In genomic region chr6:188821-189655, GRCh38 we compare ENCODE assay signal across 8 cellular contexts.
DNase-seq lines count a peak whose midpoint lies in the region; ATAC-seq and TF ChIP-seq lines count a peak whose summit lies in the region.

No MANE protein-coding gene starts in this region.

- CTCF ChIA-PET in RWPE1 (lab: Yijun Ruan, JAX), result interaction anchor here (0.6 to 1.7 kb wide), 16 partner anchors 9 to 375 kb away, joined by 3 to 6 read pairs (median 3); no protein-coding TSS in a partner anchor

- no peaks in the 10 kb centered on the region for H3K4me1 ChIP-seq in gastroesophageal sphincter
- no peaks in the 10 kb centered on the region for H3K4me1 ChIP-seq in ovary (ENCODE audit: insufficient read depth)
- peaks cover 0 to 11% (median 0%) of the 10 kb centered on the region in 4 donors for H3K4me1 ChIP-seq in tibial nerve

- H3K9me3 ChIP-seq in gastroesophageal sphincter (no peaks in the 10 kb centered on the region), ovary (no peaks in the 10 kb centered on the region), tibial nerve (no peaks in the 10 kb centered on the region)

- POLR2A ChIA-PET in RWPE1 (lab: Yijun Ruan, JAX; ENCODE audit: low non-redundant PET), result no interaction called here

- H3K27ac ChIP-seq in RWPE1 (no peak overlapping the region), gastroesophageal sphincter (no peak overlapping the region), ovary (no peak overlapping the region), tibial nerve (no peak overlapping the region)

- DNase-seq in EL (peak; percentile 72), RWPE1 (ENCODE audit: low spot score) (peak; percentile 93), ovary (peak; percentile 73 to 85 (median 78)), tibial nerve (ENCODE audit: low spot score in 2 of 2) (peak; percentile 84 to 89)
- peak; percentile 36 for DNase-seq in Jurkat, Clone E6-1 (ENCODE audit: low read depth, low spot score)
- DNase-seq in activated effector memory CD4-positive, alpha-beta T cell treated with Interleukin-2 at 50 U/mL for 16 hours, result peak; percentile 69

- H3K36me3 ChIP-seq in gastroesophageal sphincter, result no peaks in the 10 kb centered on the region
- no peaks in the 10 kb centered on the region for H3K36me3 ChIP-seq in ovary
- H3K36me3 ChIP-seq in tibial nerve, result no peaks in the 10 kb centered on the region

- intact Hi-C loops in ovary (cut with DNase I), result no loop called here

- ATAC-seq in GM21723 (IDR thresholded peaks at IDR 0.05; ENCODE audit: unreplicated experiment) (peak; percentile 77), gastroesophageal sphincter (peak; percentile 77)

- H3K4me3 ChIP-seq in Jurkat, Clone E6-1 (ENCODE audit: low read length), result no peak overlapping the region
- H3K4me3 ChIP-seq in gastroesophageal sphincter (no peak overlapping the region), ovary (no peak overlapping the region), tibial nerve (no peak overlapping the region)

- TF ChIP-seq EP300 in gastroesophageal sphincter (IDR thresholded peaks at IDR 0.05), result no peak
- TF ChIP-seq EP300 in ovary (IDR thresholded peaks at IDR 0.05), result no peak
- no peak for TF ChIP-seq EP300 in tibial nerve (IDR thresholded peaks at IDR 0.05)

- peak; percentile 92 for TF ChIP-seq CTCF in RWPE1 (conservative IDR thresholded peaks at IDR 0.05; ENCODE audit: low read depth)
- peak in 3 of 4 experiments; percentile 71 to 91 (median 85) for TF ChIP-seq CTCF in gastroesophageal sphincter (IDR thresholded peaks at IDR 0.05)
- TF ChIP-seq CTCF in ovary (IDR thresholded peaks at IDR 0.05), result peak in 2 of 3 donors; percentile 48 to 51
- peak; percentile 76 to 90 (median 82) for TF ChIP-seq CTCF in tibial nerve (IDR thresholded peaks at IDR 0.05)

- peaks cover 3% of the 10 kb centered on the region for H3K27me3 ChIP-seq in gastroesophageal sphincter
- no peaks in the 10 kb centered on the region for H3K27me3 ChIP-seq in ovary
- H3K27me3 ChIP-seq in tibial nerve, result no peaks in the 10 kb centered on the region

- TF ChIP-seq POLR2A in gastroesophageal sphincter (IDR thresholded peaks at IDR 0.05) (no peak), ovary (IDR thresholded peaks at IDR 0.05) (peak; percentile 10), tibial nerve (IDR thresholded peaks at IDR 0.05) (no peak)

- WGBS in gastroesophageal sphincter (ENCODE audit: low coverage in 1 of 2), 2 donors, result 34 to 40% methylated on average over 2 to 8 of the region's 13 CpGs
- WGBS in ovary, 3 donors, result 23 to 24% (median 24%) methylated on average over 13 of the region's 13 CpGs
- WGBS in tibial nerve, 2 donors, result 23 to 28% methylated on average over 13 of the region's 13 CpGs

Comparison
In these comparisons a context has a peak if more than half of its experiments do, and no peak if none do; other contexts are left out.
1. DNase-seq: peak in every context shown above with its lines; median percentile 93 in RWPE1; 86 in tibial nerve; 78 in ovary; 72 in EL; 69 in activated effector memory CD4-positive, alpha-beta T cell treated with Interleukin-2 at 50 U/mL for 16 hours; 36 in Jurkat, Clone E6-1.